Comparison of ENCODE assay signal across 22 cellular contexts in genomic region chr9:89903076-89903475, GRCh38.
DNase-seq lines count a peak whose midpoint lies in the region; ATAC-seq, FAIRE-seq and TF ChIP-seq lines count a peak whose summit lies in the region.
"Had no signal": no experiment of that assay in that cellular context is flagged by ENCODE, and none has a peak within 500 bp of the region (broad histone marks: within the 10 kb centered on the region; RNA-seq: fewer than 3 reads in every experiment).

No MANE protein-coding gene starts in this region.

- H4K20me1 ChIP-seq in HepG2 (ENCODE audit: insufficient read depth, low read length), result no peaks in the 10 kb centered on the region

- DNase-seq in A172 (ENCODE audit: low spot score) (peak; percentile 40), DMS79 treated with DMSO at 0.1 percent for 48 hours (lab: John Stamatoyannopoulos, UW) (peak; percentile 24), esophagus muscularis mucosa (ENCODE audit: extremely low spot score) (peak; percentile 81), myocyte (ENCODE audit: low read depth) (peak; percentile 40), dermis blood vessel endothelial cell (no peak), HepG2 (ENCODE audit: low spot score) (no peak)
- no peak for DNase-seq in activated CD4-positive, alpha-beta T cell treated with anti-CD3 and anti-CD28 coated beads, Interleukin-2, amount 50 U/mL, for 1 hour
- no peak for DNase-seq in CD8-positive, alpha-beta memory T cell
- DNase-seq: ACHN, AML-193, GDM1, MV-4-11, NCI-H1694 treated with DMSO at 0.1 percent for 48 hours, NCI-H2171 treated with DMSO at 0.1 percent for 48 hours, NCI-H446, NCI-H526 treated with DMSO at 0.1 percent for 48 hours, OCI-M1, SHP77 had no signal

- H3K4me3 Mint-ChIP-seq in CD8-positive, alpha-beta memory T cell, result no peak overlapping the region

- no peaks in the 10 kb centered on the region for H3K79me2 ChIP-seq in HepG2 (ENCODE audit: insufficient read depth, low read length)

- H3K4me1 ChIP-seq in esophagus muscularis mucosa, result peaks cover 7 to 17% (median 15%) of the 10 kb centered on the region in 4 donors
- no peaks in the 10 kb centered on the region for H3K4me1 ChIP-seq in CD8-positive, alpha-beta memory T cell (ENCODE audit: insufficient read depth, low read length)
- no peaks in the 10 kb centered on the region for H3K4me1 ChIP-seq in HepG2 (ENCODE audit: insufficient read depth, low read length)
- H3K4me1 ChIP-seq: HAP-1 had no signal

- in situ Hi-C loops in HepG2 (cut with HindIII; ENCODE audit: extremely low pct_ligation_motif_present, low pct_unique_long_range_greater_than_20kb), result no loop called here

- H3K36me3 Mint-ChIP-seq in CD8-positive, alpha-beta memory T cell, result no peaks in the 10 kb centered on the region

- no peaks in the 10 kb centered on the region for H3K36me3 ChIP-seq in esophagus muscularis mucosa
- H3K36me3 ChIP-seq in CD8-positive, alpha-beta memory T cell (ENCODE audit: insufficient read depth, low read length), result no peaks in the 10 kb centered on the region
- no peaks in the 10 kb centered on the region for H3K36me3 ChIP-seq in HepG2 (replicated peaks in 1 of 2; ENCODE audit: control insufficient read depth in 1 of 2, insufficient read depth in 2 of 2, low read length in 2 of 2)
- H3K36me3 ChIP-seq: HAP-1 had no signal

- no peak overlapping the region for H3K4me2 ChIP-seq in HepG2 (ENCODE audit: low read depth, low read length)
- H3K4me2 ChIP-seq: KMS-11 had no signal

- FAIRE-seq in HepG2 (lab: Jason Lieb, UNC), result no peak

- no peaks in the 10 kb centered on the region for H3K4me1 Mint-ChIP-seq in CD8-positive, alpha-beta memory T cell

- no peak for ATAC-seq in HepG2

- CTCF ChIA-PET in CD8-positive, alpha-beta memory T cell (lab: Charles Lee), result no interaction called here
- CTCF ChIA-PET in HepG2 (lab: Yijun Ruan, JAX; ENCODE audit: low intra/inter-chr PET ratio, low total read pairs), result no interaction called here

- H3K9me3 ChIP-seq in esophagus muscularis mucosa (no peaks in the 10 kb centered on the region), HepG2 (ENCODE audit: low read length) (no peaks in the 10 kb centered on the region)
- H3K9me3 ChIP-seq in CD8-positive, alpha-beta memory T cell (ENCODE audit: low read length), result no peaks in the 10 kb centered on the region
- H3K9me3 ChIP-seq: HAP-1 had no signal

- POLR2A ChIA-PET in CD8-positive, alpha-beta memory T cell (lab: Charles Lee), result no interaction called here
- POLR2A ChIA-PET in HepG2 (lab: Yijun Ruan, JAX), result no interaction called here

- H3K27me3 ChIP-seq in esophagus muscularis mucosa (no peaks in the 10 kb centered on the region), HepG2 (ENCODE audit: control insufficient read depth in 1 of 2, insufficient read depth in 2 of 2, low read length in 2 of 2) (no peaks in the 10 kb centered on the region)
- no peaks in the 10 kb centered on the region for H3K27me3 ChIP-seq in CD8-positive, alpha-beta memory T cell (ENCODE audit: insufficient read depth, low read length, poor library complexity, severe bottlenecking)

- no TSS peak for BruUV-seq in HepG2 (replicated peaks; lab: Mats Ljungman, UMichigan)

- H3K9me3 Mint-ChIP-seq in CD8-positive, alpha-beta memory T cell, result no peaks in the 10 kb centered on the region

- TF ChIP-seq EP300 in esophagus muscularis mucosa (IDR thresholded peaks at IDR 0.05) (no peak), HepG2 (IDR thresholded peaks at IDR 0.05; ENCODE audit: low read depth in 2 of 2, low read length in 2 of 2) (no peak), HepG2 (CRISPR knock-in tag; IDR thresholded peaks at IDR 0.05; ENCODE audit: borderline replicate concordance) (no peak)

- TF ChIP-seq POLR2A in esophagus muscularis mucosa (IDR thresholded peaks at IDR 0.05; ENCODE audit: low read depth) (no peak), HepG2 (IDR thresholded peaks at IDR 0.05; ENCODE audit: insufficient read depth in 1 of 2, low read depth in 2 of 2, low read length in 2 of 2) (no peak)

- no peak overlapping the region for H3K9ac ChIP-seq in HepG2 (ENCODE audit: insufficient read depth, low read depth, low read length)
- H3K9ac ChIP-seq: KMS-11 had no signal

- peaks cover 25 to 50% of the 10 kb centered on the region in 2 donors for H3K27me3 Mint-ChIP-seq in CD8-positive, alpha-beta memory T cell

- H3K27ac ChIP-seq in esophagus muscularis mucosa (replicated peaks in 1 of 4) (no peak overlapping the region), HepG2 (ENCODE audit: extremely low read length, insufficient read depth, low read length) (no peak overlapping the region)
- no peak overlapping the region for H3K27ac ChIP-seq in CD8-positive, alpha-beta memory T cell (ENCODE audit: low read depth, low read length)
- H3K27ac ChIP-seq: C4-2B, KMS-11, SK-N-MC had no signal

- no peak overlapping the region for H2AFZ ChIP-seq in HepG2 (ENCODE audit: low read length)

- H3K27ac Mint-ChIP-seq in CD8-positive, alpha-beta memory T cell, result no peak overlapping the region

- 76% methylated on average over 3 of the region's 3 CpGs for WGBS in esophagus muscularis mucosa
- 4% methylated on average over 2 of the region's 3 CpGs for WGBS in HepG2 (ENCODE audit: low lambda C conversion rate)

- no peak overlapping the region for H3K4me3 ChIP-seq in esophagus muscularis mucosa
- no peak overlapping the region for H3K4me3 ChIP-seq in CD8-positive, alpha-beta memory T cell (ENCODE audit: low read length)
- H3K4me3 ChIP-seq in HepG2 (replicated peaks in 1 of 3; ENCODE audit: insufficient read depth in 1 of 3, low read depth in 2 of 3, low read length in 3 of 3), result no peak overlapping the region
- H3K4me3 ChIP-seq: HAP-1, SK-N-MC had no signal

- TF ChIP-seq CTCF in esophagus muscularis mucosa (IDR thresholded peaks at IDR 0.05) (no peak), HepG2 (CRISPR knock-in tag; IDR thresholded peaks at IDR 0.05) (no peak)

- TF ChIP-seq RAD21 in HepG2 (CRISPR knock-in tag; IDR thresholded peaks at IDR 0.05), result no peak

- intact Hi-C loops in esophagus muscularis mucosa (cut with DNase I) (no loop called here), HepG2 (cut with micrococcal nuclease; ENCODE audit: unreplicated experiment) (no loop called here)

TF ChIP-seq in HepG2, 621 proteins besides CTCF, POLR2A, EP300 and RAD21 (continues in another document):
- no peak for TF ChIP-seq ZNF749 (CRISPR knock-in tag; IDR thresholded peaks at IDR 0.05; ENCODE audit: borderline replicate concordance)
- no peak for TF ChIP-seq ATRX (CRISPR knock-in tag; IDR thresholded peaks at IDR 0.05; ENCODE audit: borderline replicate concordance)
- no peak for TF ChIP-seq GATAD1 (CRISPR knock-in tag; IDR thresholded peaks at IDR 0.05)
- TF ChIP-seq, protein P1, sequence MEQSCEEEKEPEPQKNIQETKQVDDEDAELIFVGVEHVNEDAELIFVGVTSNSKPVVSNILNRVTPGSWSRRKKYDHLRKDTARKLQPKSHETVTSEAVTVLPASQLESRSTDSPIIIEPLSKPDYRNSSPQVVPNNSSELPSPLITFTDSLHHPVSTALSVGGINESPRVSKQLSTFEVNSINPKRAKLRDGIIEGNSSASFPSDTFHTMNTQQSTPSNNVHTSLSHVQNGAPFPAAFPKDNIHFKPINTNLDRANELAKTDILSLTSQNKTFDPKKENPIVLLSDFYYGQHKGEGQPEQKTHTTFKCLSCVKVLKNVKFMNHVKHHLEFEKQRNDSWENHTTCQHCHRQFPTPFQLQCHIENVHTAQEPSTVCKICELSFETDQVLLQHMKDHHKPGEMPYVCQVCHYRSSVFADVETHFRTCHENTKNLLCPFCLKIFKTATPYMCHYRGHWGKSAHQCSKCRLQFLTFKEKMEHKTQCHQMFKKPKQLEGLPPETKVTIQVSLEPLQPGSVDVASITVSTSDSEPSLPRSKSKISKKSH (CRISPR knock-in tag; IDR thresholded peaks at IDR 0.05; ENCODE audit: borderline replicate concordance), result no peak
- TF ChIP-seq TBX2 (CRISPR knock-in tag; IDR thresholded peaks at IDR 0.05; ENCODE audit: borderline replicate concordance), result no peak
- TF ChIP-seq ZNF672 (CRISPR knock-in tag; IDR thresholded peaks at IDR 0.05), result no peak
- no peak for TF ChIP-seq ZNF530 (CRISPR knock-in tag; IDR thresholded peaks at IDR 0.05; ENCODE audit: low read depth)
- no peak for TF ChIP-seq ZNF225 (CRISPR knock-in tag; IDR thresholded peaks at IDR 0.05)

Comparison
In these comparisons a context has a peak if more than half of its experiments do, and no peak if none do; other contexts are left out.
1. DNase-seq: peak in A172 (single experiment), DMS79 treated with DMSO at 0.1 percent for 48 hours (single experiment), esophagus muscularis mucosa (single experiment) and myocyte (single experiment); none in activated CD4-positive, alpha-beta T cell treated with anti-CD3 and anti-CD28 coated beads, Interleukin-2, amount 50 U/mL, for 1 hour (single experiment), CD8-positive, alpha-beta memory T cell (0 of 5), dermis blood vessel endothelial cell (single experiment) and HepG2 (single experiment).